In the genomic region with DNA sequence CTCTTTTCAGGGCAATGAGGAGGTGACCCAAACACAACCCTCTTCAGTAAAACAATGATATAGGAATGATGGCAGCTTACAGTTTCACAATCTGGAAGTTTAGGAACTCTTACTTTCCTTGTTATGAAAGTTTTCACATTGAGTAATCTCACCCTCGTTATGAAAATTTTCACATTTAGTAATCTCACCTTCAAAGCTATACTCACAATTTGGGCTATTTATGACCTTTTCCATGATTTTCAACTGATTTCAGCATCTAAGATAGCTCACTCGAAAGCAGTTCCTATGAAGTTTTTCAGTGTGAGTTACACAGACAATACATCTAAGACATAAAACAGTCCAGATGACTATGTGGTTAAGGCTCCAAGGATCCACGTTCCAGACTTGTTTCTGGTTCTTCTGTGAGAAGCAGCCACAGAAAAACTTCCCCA, we compare ENCODE assay signal across 32 cellular contexts. TPM values are rescaled to one million over a fixed set of nuclear protein-coding genes. Genes with fewer than 3 reads are reported as not detected.
A peak's percentile ranks its signal among the peaks of the same experiment; 100 is the strongest.
DNase-seq lines count a peak whose midpoint lies in the region; ATAC-seq, FAIRE-seq and TF ChIP-seq lines count a peak whose summit lies in the region.
"Had no signal": no experiment of that assay in that cellular context is flagged by ENCODE, and none has a peak within 500 bp of the region (broad histone marks: within the 10 kb centered on the region; RNA-seq: fewer than 3 reads in every experiment).

No MANE protein-coding gene starts in this region.

- no peaks in the 10 kb centered on the region for H3K36me3 Mint-ChIP-seq in astrocyte (ENCODE audit: low read depth, unreplicated experiment)
- no peaks in the 10 kb centered on the region for H3K36me3 Mint-ChIP-seq in natural killer cell
- H3K36me3 Mint-ChIP-seq: activated naive CD8-positive, alpha-beta T cell treated with anti-CD3 and anti-CD28 coated beads for 36 hours; natural killer cell treated with Interleukin-12 subunit alpha and Interleukin-12 subunit beta and Interleukin-15 and Interleukin-18, amount 100 ng/mL, for 72 hours had no signal

- no peak overlapping the region for H2AFZ ChIP-seq in astrocyte (ENCODE audit: low read depth, low read length)
- H2AFZ ChIP-seq in mesenchymal stem cell (ENCODE audit: low read depth, low read length), result no peak overlapping the region

- peak overlapping the region; percentile 2; the same call in 1 of the 2 replicates for H3K4me3 ChIP-seq in AG10803 (ENCODE audit: low read length)
- no peak overlapping the region for H3K4me3 ChIP-seq in HEK293 (ENCODE audit: low read depth, low read length)
- no peak overlapping the region for H3K4me3 ChIP-seq in astrocyte (ENCODE audit: insufficient read depth, low read depth, low read length)
- H3K4me3 ChIP-seq in mesenchymal stem cell (ENCODE audit: insufficient read depth in 1 of 2, low read depth in 1 of 2, low read length in 2 of 2), result no peak overlapping the region
- H3K4me3 ChIP-seq: GM12878, K562, sigmoid colon, SJSA1 had no signal

- intact Hi-C loops in natural killer cell (cut with micrococcal nuclease), result no loop called here

- H2BK15ac ChIP-seq in mesenchymal stem cell (ENCODE audit: low read depth, poor library complexity, severe bottlenecking), result no peak overlapping the region

- no peak for ATAC-seq in natural killer cell
- ATAC-seq: activated T-helper 17 cell treated with anti-CD3 and anti-CD28 coated beads, Interleukin-2, amount 50 U/mL, for 72 hours; effector memory CD8-positive, alpha-beta T cell; esophagus mucosa; GM12878; HCT116; K562; left cardiac atrium; natural killer cell treated with Interleukin-12 subunit alpha and Interleukin-12 subunit beta and Interleukin-15 and Interleukin-18, amount 100 ng/mL, for 72 hours; T-helper 17 cell had no signal

- 62% methylated on average over 3 of the region's 3 CpGs for WGBS in mesenchymal stem cell

- peak; percentile 91 for FAIRE-seq in astrocyte (lab: Jason Lieb, UNC)
- FAIRE-seq: colon, GM12878, K562 had no signal

- H3K4me3 Mint-ChIP-seq in astrocyte (ENCODE audit: unreplicated experiment), result no peak overlapping the region
- no peak overlapping the region for H3K4me3 Mint-ChIP-seq in natural killer cell
- H3K4me3 Mint-ChIP-seq: activated naive CD8-positive, alpha-beta T cell treated with anti-CD3 and anti-CD28 coated beads for 36 hours; activated T-helper 17 cell treated with anti-CD3 and anti-CD28 coated beads, Interleukin-2, amount 50 U/mL, for 72 hours; CD4-positive, alpha-beta T cell; effector memory CD8-positive, alpha-beta T cell; natural killer cell treated with Interleukin-12 subunit alpha and Interleukin-12 subunit beta and Interleukin-15 and Interleukin-18, amount 100 ng/mL, for 72 hours; T-helper 17 cell had no signal

- H2BK120ac ChIP-seq in mesenchymal stem cell (ENCODE audit: low read depth, low read length), result no peak overlapping the region

- TF ChIP-seq CTCF in AG10803 (conservative IDR thresholded peaks at IDR 0.05; ENCODE audit: low read length), result no peak
- no peak for TF ChIP-seq CTCF in HEK293 (tag by site-specific recombination; IDR thresholded peaks at IDR 0.05)
- TF ChIP-seq CTCF in astrocyte (IDR thresholded peaks at IDR 0.05; ENCODE audit: insufficient read depth, low read depth, low read length), result no peak
- no peak for TF ChIP-seq CTCF in natural killer cell (IDR thresholded peaks at IDR 0.05)
- TF ChIP-seq CTCF in GM20000 (IDR thresholded peaks at IDR 0.05; ENCODE audit: extremely low read depth, missing control alignments), result no peak

- H3K4me1 Mint-ChIP-seq in astrocyte (ENCODE audit: low read depth, unreplicated experiment) (peaks cover 7% of the 10 kb centered on the region), natural killer cell (peaks cover 17 to 18% of the 10 kb centered on the region in 2 donors)

- H3K27me3 ChIP-seq in astrocyte (ENCODE audit: insufficient read depth, low read length) (no peaks in the 10 kb centered on the region), mesenchymal stem cell (ENCODE audit: control insufficient read depth in 1 of 2, insufficient read depth in 1 of 2, low read length in 2 of 2) (peaks cover 0 to 23% of the 10 kb centered on the region in 2 experiments)
- H3K27me3 ChIP-seq: brain microvascular endothelial cell, sigmoid colon, SJSA1 had no signal

- no peak overlapping the region for H3K23ac ChIP-seq in mesenchymal stem cell (ENCODE audit: low read length in 2 of 2)

- H4K8ac ChIP-seq in mesenchymal stem cell (ENCODE audit: low read length), result no peak overlapping the region

- DNase-seq in AG10803 (ENCODE audit: low read depth) (peak; percentile 95), astrocyte (ENCODE audit: low read depth) (peak; percentile 61), mesenchymal stem cell (peak; percentile 87), amygdala (lab: John Stamatoyannopoulos, UW) (no peak), natural killer cell (no peak), GM20000 (ENCODE audit: low spot score) (no peak)
- DNase-seq: activated CD4-positive, alpha-beta T cell treated with anti-CD3 and anti-CD28 coated beads, Interleukin-2, amount 50 U/mL, for 1 hour; activated naive CD8-positive, alpha-beta T cell treated with anti-CD3 and anti-CD28 coated beads for 36 hours; brain microvascular endothelial cell; CD4-positive, alpha-beta T cell; DMS153; effector memory CD8-positive, alpha-beta T cell; GDM1; head of caudate nucleus; left cardiac atrium; MM.1S; NCI-H1694; NCI-H526 treated with DMSO at 0.1 percent for 48 hours; OCI-M1; sigmoid colon; substantia nigra; T-helper 17 cell had no signal

- CTCF ChIA-PET in HEK293 (lab: Yijun Ruan, JAX), result no interaction called here

- POLR2A ChIA-PET in HEK293 (lab: Yijun Ruan, JAX), result no interaction called here

- no peak overlapping the region for H4K91ac ChIP-seq in mesenchymal stem cell (ENCODE audit: low read length)

- no peaks in the 10 kb centered on the region for H3K27me3 Mint-ChIP-seq in astrocyte (ENCODE audit: low read depth, unreplicated experiment)
- peaks cover 15 to 58% of the 10 kb centered on the region in 2 donors for H3K27me3 Mint-ChIP-seq in natural killer cell (ENCODE audit: low read depth in 2 of 2)

- H3K14ac ChIP-seq in mesenchymal stem cell (ENCODE audit: low read length in 2 of 2), result no peak overlapping the region

- no peaks in the 10 kb centered on the region for H3K9me3 ChIP-seq in HEK293 (ENCODE audit: control insufficient read depth, insufficient read depth, low read depth, low read length)
- H3K9me3 ChIP-seq in astrocyte (ENCODE audit: insufficient read depth, low read depth, low read length), result no peaks in the 10 kb centered on the region
- no peaks in the 10 kb centered on the region for H3K9me3 ChIP-seq in mesenchymal stem cell (ENCODE audit: control insufficient read depth, low read length)
- H3K9me3 ChIP-seq: sigmoid colon, SJSA1 had no signal

- no peak overlapping the region for H3K4me2 ChIP-seq in astrocyte (ENCODE audit: low read length)
- H3K4me2 ChIP-seq in mesenchymal stem cell (ENCODE audit: low read length, poor library complexity, severe bottlenecking), result no peak overlapping the region

- H3K36me3 ChIP-seq in HEK293 (ENCODE audit: control insufficient read depth in 2 of 2, insufficient read depth in 1 of 2, low read length in 2 of 2) (no peaks in the 10 kb centered on the region), astrocyte (ENCODE audit: insufficient read depth, low read length) (no peaks in the 10 kb centered on the region), mesenchymal stem cell (ENCODE audit: control insufficient read depth in 1 of 2, insufficient read depth in 2 of 2, low read depth in 1 of 2, low read length in 2 of 2) (no peaks in the 10 kb centered on the region)
- H3K36me3 ChIP-seq: brain microvascular endothelial cell, sigmoid colon, SJSA1 had no signal

- H3K9me3 Mint-ChIP-seq in astrocyte (ENCODE audit: unreplicated experiment), result no peaks in the 10 kb centered on the region
- peaks cover 0 to 2% of the 10 kb centered on the region in 2 donors for H3K9me3 Mint-ChIP-seq in natural killer cell
- H3K9me3 Mint-ChIP-seq: activated naive CD8-positive, alpha-beta T cell treated with anti-CD3 and anti-CD28 coated beads for 36 hours; CD4-positive, alpha-beta T cell; effector memory CD8-positive, alpha-beta T cell; natural killer cell treated with Interleukin-12 subunit alpha and Interleukin-12 subunit beta and Interleukin-15 and Interleukin-18, amount 100 ng/mL, for 72 hours had no signal

- no peak overlapping the region for H3K4ac ChIP-seq in mesenchymal stem cell (ENCODE audit: low read depth in 1 of 2, low read length in 2 of 2)

- H3K18ac ChIP-seq in mesenchymal stem cell (ENCODE audit: low read depth in 1 of 2, low read length in 2 of 2), result no peak overlapping the region

- H2BK12ac ChIP-seq in mesenchymal stem cell (ENCODE audit: low read length in 2 of 2), result no peak overlapping the region

- H3K4me1 ChIP-seq in HEK293 (ENCODE audit: control insufficient read depth, insufficient read depth, low read length), result peaks cover 30% of the 10 kb centered on the region
- H3K4me1 ChIP-seq in astrocyte (ENCODE audit: insufficient read depth, low read length), result peaks cover 11% of the 10 kb centered on the region
- peaks cover 11% of the 10 kb centered on the region for H3K4me1 ChIP-seq in mesenchymal stem cell (ENCODE audit: control insufficient read depth, insufficient read depth, low read depth, low read length)

- no peaks in the 10 kb centered on the region for H3K79me1 ChIP-seq in mesenchymal stem cell (replicated peaks; ENCODE audit: low read length, poor library complexity, severe bottlenecking)

- no peaks in the 10 kb centered on the region for H3K79me2 ChIP-seq in astrocyte (ENCODE audit: insufficient read depth, low read length)

- H2AK5ac ChIP-seq in mesenchymal stem cell (ENCODE audit: low read length, severe bottlenecking), result no peak overlapping the region

- no peak overlapping the region for H2BK5ac ChIP-seq in mesenchymal stem cell (ENCODE audit: low read depth, low read length, poor library complexity, severe bottlenecking)

- no peak overlapping the region for H3K27ac ChIP-seq in HEK293 (ENCODE audit: extremely low read depth, low read depth, low read length)
- no peak overlapping the region for H3K27ac ChIP-seq in astrocyte (ENCODE audit: low read depth, low read length)
- H3K27ac ChIP-seq in mesenchymal stem cell (ENCODE audit: low read length, poor library complexity, severe bottlenecking), result no peak overlapping the region
- H3K27ac ChIP-seq: brain microvascular endothelial cell, sigmoid colon, SJSA1, VCaP had no signal

- H4K20me1 ChIP-seq in astrocyte (ENCODE audit: insufficient read depth, low read length), result no peaks in the 10 kb centered on the region

- H3K27ac Mint-ChIP-seq in astrocyte (ENCODE audit: unreplicated experiment) (no peak overlapping the region), natural killer cell (no peak overlapping the region)
- H3K27ac Mint-ChIP-seq: activated naive CD8-positive, alpha-beta T cell treated with anti-CD3 and anti-CD28 coated beads for 36 hours; activated T-helper 17 cell treated with anti-CD3 and anti-CD28 coated beads, Interleukin-2, amount 50 U/mL, for 72 hours; CD4-positive, alpha-beta T cell; effector memory CD8-positive, alpha-beta T cell; natural killer cell treated with Interleukin-12 subunit alpha and Interleukin-12 subunit beta and Interleukin-15 and Interleukin-18, amount 100 ng/mL, for 72 hours; T-helper 17 cell had no signal

- H3K9ac ChIP-seq in astrocyte (ENCODE audit: low read length), result no peak overlapping the region
- no peak overlapping the region for H3K9ac ChIP-seq in mesenchymal stem cell (ENCODE audit: low read length)

RNA-seq across cellular contexts. Expression of gene FOXD1, which starts 57.1 kb away (rescaled TPM):
- total RNA-seq in astrocyte (13.5 and 16.9 TPM in 2 replicates), natural killer cell (under 1 TPM; 0.31 to 0.63 (median 0.41) TPM)
- 5.7 TPM for polyA plus RNA-seq in mesenchymal stem cell (2013, experiment 1 of 2)
- polyA plus RNA-seq in mesenchymal stem cell (2013, experiment 2 of 2), result 5.4 TPM
- total RNA-seq: CD4-positive, alpha-beta T cell; GM12878; T-helper 17 cell had no signal
- polyA plus RNA-seq: GM12878 had no signal

Comparison
In these comparisons a context has a peak if more than half of its experiments do, and no peak if none do; other contexts are left out.
1. DNase-seq: peak in AG10803 (single experiment), astrocyte (single experiment) and mesenchymal stem cell (single experiment); none in amygdala (0 of 56), natural killer cell (single experiment) and GM20000 (single experiment).